8 cellular contexts compared by ENCODE assay signal in genomic region chr5:138542120-138542955, GRCh38. TPM values are rescaled to one million over a fixed set of nuclear protein-coding genes. Genes with fewer than 3 reads are reported as not detected.
DNase-seq lines count a peak whose midpoint lies in the region; ATAC-seq, FAIRE-seq and TF ChIP-seq lines count a peak whose summit lies in the region.

No MANE protein-coding gene starts in this region.

- POLR2A ChIA-PET in HepG2 (lab: Yijun Ruan, JAX), result interaction anchor here (0.6 to 4.1 kb wide), 22 partner anchors 8 to 842 kb away, joined by 3 to 33 read pairs (median 6); partner anchors contain the start of genes EGR1, FAM53C, HSPA9 and SIL1

- no peak overlapping the region for H2AFZ ChIP-seq in HepG2 (ENCODE audit: low read length)

- TSS peak; percentile 60 for BruUV-seq in HepG2 (replicated peaks; lab: Mats Ljungman, UMichigan)

- TF ChIP-seq POLR2A in body of pancreas (IDR thresholded peaks at IDR 0.05) (no peak), HepG2 (IDR thresholded peaks at IDR 0.05; ENCODE audit: insufficient read depth in 1 of 2, low read depth in 2 of 2, low read length in 2 of 2) (no peak; a peak in 1 of 4 replicates)

- peaks cover 73% of the 10 kb centered on the region for H3K4me1 ChIP-seq in body of pancreas
- peaks cover 67% of the 10 kb centered on the region for H3K4me1 ChIP-seq in HepG2 (ENCODE audit: insufficient read depth, low read length)
- peaks cover 0 to 67% (median 52%) of the 10 kb centered on the region in 4 donors for H3K4me1 ChIP-seq in tibial artery

- peak; percentile 0 for ATAC-seq in GM18498 (IDR thresholded peaks at IDR 0.05; ENCODE audit: unreplicated experiment)
- no peak for ATAC-seq in body of pancreas
- ATAC-seq in HepG2, result no peak; the same call in 2 of the 3 replicates
- ATAC-seq in HG03025 (IDR thresholded peaks at IDR 0.05; ENCODE audit: low FRiP score, unreplicated experiment), result no peak

- TF ChIP-seq RAD21 in HepG2 (CRISPR knock-in tag; IDR thresholded peaks at IDR 0.05), result no peak

- peak overlapping the region; percentile 98 for H3K9ac ChIP-seq in HepG2 (ENCODE audit: insufficient read depth, low read depth, low read length)

- H3K27me3 ChIP-seq in body of pancreas (no peaks in the 10 kb centered on the region), HepG2 (ENCODE audit: control insufficient read depth in 1 of 2, insufficient read depth in 2 of 2, low read length in 2 of 2) (no peaks in the 10 kb centered on the region; a peak in 1 of 5 replicates), tibial artery (no peaks in the 10 kb centered on the region)

- no peaks in the 10 kb centered on the region for H3K9me3 ChIP-seq in body of pancreas
- no peaks in the 10 kb centered on the region for H3K9me3 ChIP-seq in HepG2 (ENCODE audit: low read length)
- no peaks in the 10 kb centered on the region for H3K9me3 ChIP-seq in tibial artery

- in situ Hi-C loops in HepG2 (cut with HindIII; ENCODE audit: extremely low pct_ligation_motif_present, low pct_unique_long_range_greater_than_20kb), result loop anchor here (5.0 kb wide), 1 partner anchor 80 kb away; no protein-coding TSS in a partner anchor

- CTCF ChIA-PET in HepG2 (lab: Yijun Ruan, JAX; ENCODE audit: low intra/inter-chr PET ratio, low total read pairs), result no interaction called here

- H3K4me2 ChIP-seq in HepG2 (ENCODE audit: low read depth, low read length), result peak overlapping the region; percentile 91

- 0 to 1% methylated on average over 26 to 43 of the region's 48 CpGs for WGBS in body of pancreas, 2 donors
- WGBS in HepG2 (ENCODE audit: low lambda C conversion rate), result under 1% methylated on average over 30 of the region's 48 CpGs

- peaks cover 26% of the 10 kb centered on the region for H4K20me1 ChIP-seq in HepG2 (ENCODE audit: insufficient read depth, low read length)

- H3K4me3 ChIP-seq in LNCaP clone FGC (ENCODE audit: low read depth, low read length) (peak overlapping the region; percentile 88), body of pancreas (peak overlapping the region; percentile 82 to 97), HepG2 (replicated peaks in 1 of 3; ENCODE audit: insufficient read depth in 1 of 3, low read depth in 2 of 3, low read length in 3 of 3) (peak overlapping the region; percentile 89 to 94 (median 91)), tibial artery (peak overlapping the region; percentile 73 to 77)

- H3K27ac ChIP-seq in body of pancreas (peak overlapping the region; percentile 93 to 99 (median 96)), HepG2 (ENCODE audit: extremely low read length, insufficient read depth, low read length) (peak overlapping the region; percentile 89), tibial artery (peak overlapping the region; percentile 97 to 99)

- DNase-seq in LNCaP clone FGC (ENCODE audit: low read depth) (no peak), body of pancreas (peak in 2 of 4 donors; percentile 10 to 22), HepG2 (ENCODE audit: low spot score) (no peak), tibial artery (no peak), putamen (ENCODE audit: low spot score) (no peak), NCI-H2196 (lab: John Stamatoyannopoulos, UW; ENCODE audit: unreplicated experiment) (no peak)

- H3K36me3 ChIP-seq in body of pancreas (replicated peaks in 1 of 2; ENCODE audit: insufficient read depth in 1 of 2, low read depth in 2 of 2), result no peaks in the 10 kb centered on the region
- no peaks in the 10 kb centered on the region; a peak in 1 of 5 replicates for H3K36me3 ChIP-seq in HepG2 (replicated peaks in 1 of 2; ENCODE audit: control insufficient read depth in 1 of 2, insufficient read depth in 2 of 2, low read length in 2 of 2)
- no peaks in the 10 kb centered on the region for H3K36me3 ChIP-seq in tibial artery

- no peak for TF ChIP-seq CTCF in LNCaP clone FGC (IDR thresholded peaks at IDR 0.05; ENCODE audit: control insufficient read depth, extremely low read depth, insufficient read depth)
- no peak for TF ChIP-seq CTCF in body of pancreas (IDR thresholded peaks at IDR 0.05)
- TF ChIP-seq CTCF in HepG2 (CRISPR knock-in tag; IDR thresholded peaks at IDR 0.05), result no peak
- TF ChIP-seq CTCF in tibial artery (IDR thresholded peaks at IDR 0.05), result no peak

- intact Hi-C loops in body of pancreas (cut with DNase I), result loop anchor here (10.0 kb wide), 1 partner anchor 88 kb away; no protein-coding TSS in a partner anchor
- intact Hi-C loops in HepG2 (cut with micrococcal nuclease; ENCODE audit: unreplicated experiment), result loop anchor here (2.0 to 10.0 kb wide), 3 partner anchors 35 to 208 kb away; partner anchors contain the start of genes CDC25C, EGR1 and FAM53C
- intact Hi-C loops in tibial artery (cut with DNase I; ENCODE audit: low total_unique reads), result loop anchor here (2.0 kb wide), 1 partner anchor 78 kb away; the partner anchor contains the start of gene EGR1

- H3K79me2 ChIP-seq in HepG2 (ENCODE audit: insufficient read depth, low read length), result peaks cover 88% of the 10 kb centered on the region

- FAIRE-seq in HepG2 (lab: Jason Lieb, UNC), result no peak

- no peak for TF ChIP-seq EP300 in HepG2 (IDR thresholded peaks at IDR 0.05; ENCODE audit: low read depth in 2 of 2, low read length in 2 of 2)
- no peak for TF ChIP-seq EP300 in HepG2 (CRISPR knock-in tag; IDR thresholded peaks at IDR 0.05; ENCODE audit: borderline replicate concordance)

TF ChIP-seq in HepG2, 621 proteins besides CTCF, POLR2A, EP300 and RAD21 (continues in another document):
- TF ChIP-seq MIXL1 (CRISPR knock-in tag; IDR thresholded peaks at IDR 0.05), result no peak
- TF ChIP-seq ZNF296 (CRISPR knock-in tag; conservative IDR thresholded peaks at IDR 0.05), result 0 out of 2 replicates have a peak, but pooled peaks have one; percentile 45
- 0 out of 2 replicates have a peak, but pooled peaks have one; percentile 6 for TF ChIP-seq KLF11 (CRISPR knock-in tag; IDR thresholded peaks at IDR 0.05)
- no peak for TF ChIP-seq ZNF329 (CRISPR knock-in tag; IDR thresholded peaks at IDR 0.05; ENCODE audit: low read depth)
- no peak for TF ChIP-seq ZNF749 (CRISPR knock-in tag; IDR thresholded peaks at IDR 0.05; ENCODE audit: borderline replicate concordance)
- TF ChIP-seq SMAD9 (CRISPR knock-in tag; IDR thresholded peaks at IDR 0.05), result no peak
- 0 out of 2 replicates have a peak, but pooled peaks have one; percentile 25 for TF ChIP-seq ZMYM2 (CRISPR knock-in tag; IDR thresholded peaks at IDR 0.05)

RNA-seq across cellular contexts. Expression of gene ETF1, which starts 0.7 kb away (rescaled TPM):
- 10 to 100 TPM; 24.9 to 36.6 TPM for total RNA-seq in body of pancreas
- 184 and 270 TPM in 2 replicates for total RNA-seq in HepG2 (2016; rRNA removed; fragmentation: Illumina TruSeq; extraction: Trizol)
- total RNA-seq in HepG2 (2016; cell fraction: cytosol; rRNA removed; fragmentation: Illumina TruSeq; extraction: Trizol; ENCODE audit: low read depth), result 51.8 and 53.7 TPM in 2 replicates
- total RNA-seq in HepG2 (2016; cell fraction: insoluble cytoplasmic fraction; rRNA removed; fragmentation: Illumina TruSeq; extraction: Trizol), result 190 and 264 TPM in 2 replicates
- total RNA-seq in HepG2 (2016; cell fraction: membrane; rRNA removed; fragmentation: Illumina TruSeq; extraction: Trizol), result 150 and 153 TPM in 2 replicates
- 90.0 and 98.4 TPM in 2 replicates for total RNA-seq in HepG2 (2016; cell fraction: nucleus; rRNA removed; fragmentation: Illumina TruSeq; extraction: Trizol)
- polyA plus RNA-seq in HepG2 (2011; rRNA removed), result 45.3 and 52.1 TPM in 2 replicates
- polyA plus RNA-seq in HepG2 (2011; cell fraction: cytosol; rRNA removed), result 30.2 and 38.0 TPM in 2 replicates
- 22.1 and 27.0 TPM in 2 replicates for polyA plus RNA-seq in HepG2 (2011; cell fraction: nucleus; rRNA removed)
- polyA plus RNA-seq in HepG2 (2012), result 73.5 and 77.9 TPM in 2 replicates
- polyA plus RNA-seq in HepG2 (2016; cell fraction: cytosol; fragmentation: Illumina TruSeq; extraction: Trizol; ENCODE audit: low read depth), result 58.4 and 64.0 TPM in 2 replicates
- polyA plus RNA-seq in HepG2 (2016; cell fraction: insoluble cytoplasmic fraction; fragmentation: Illumina TruSeq; extraction: Trizol; ENCODE audit: low read depth), result 240 and 256 TPM in 2 replicates
- polyA plus RNA-seq in HepG2 (2016; cell fraction: membrane; fragmentation: Illumina TruSeq; extraction: Trizol; ENCODE audit: low read depth), result 110 and 111 TPM in 2 replicates
- polyA plus RNA-seq in HepG2 (2016; cell fraction: nucleus; fragmentation: Illumina TruSeq; extraction: Trizol; ENCODE audit: insufficient read depth, low read depth), result 129 and 137 TPM in 2 replicates
- polyA minus RNA-seq in HepG2 (2011; rRNA and poly(A)+ RNA removed; ENCODE audit: low replicate concordance), result 28.2 and 68.1 TPM in 2 replicates
- polyA minus RNA-seq in HepG2 (2011; cell fraction: cytosol; rRNA and poly(A)+ RNA removed), result 50.5 and 61.1 TPM in 2 replicates
- 51.4 and 66.6 TPM in 2 replicates for polyA minus RNA-seq in HepG2 (2011; cell fraction: nucleus; rRNA and poly(A)+ RNA removed)

RNA-seq across cellular contexts. Expression of gene HSPA9, which starts 32.9 kb away (rescaled TPM):
- total RNA-seq in body of pancreas, result 10 to 100 TPM; 79.8 to 98.3 TPM
- 478 and 735 TPM in 2 replicates for total RNA-seq in HepG2 (2016; rRNA removed; fragmentation: Illumina TruSeq; extraction: Trizol)
- 60.7 and 67.1 TPM in 2 replicates for total RNA-seq in HepG2 (2016; cell fraction: cytosol; rRNA removed; fragmentation: Illumina TruSeq; extraction: Trizol; ENCODE audit: low read depth)
- total RNA-seq in HepG2 (2016; cell fraction: insoluble cytoplasmic fraction; rRNA removed; fragmentation: Illumina TruSeq; extraction: Trizol), result 492 and 742 TPM in 2 replicates
- total RNA-seq in HepG2 (2016; cell fraction: membrane; rRNA removed; fragmentation: Illumina TruSeq; extraction: Trizol), result 128 and 136 TPM in 2 replicates
- total RNA-seq in HepG2 (2016; cell fraction: nucleus; rRNA removed; fragmentation: Illumina TruSeq; extraction: Trizol), result 233 and 239 TPM in 2 replicates
- 165 and 187 TPM in 2 replicates for polyA plus RNA-seq in HepG2 (2011; rRNA removed)
- 153 and 171 TPM in 2 replicates for polyA plus RNA-seq in HepG2 (2011; cell fraction: cytosol; rRNA removed)
- 105 and 119 TPM in 2 replicates for polyA plus RNA-seq in HepG2 (2011; cell fraction: nucleus; rRNA removed)
- polyA plus RNA-seq in HepG2 (2012), result 281 and 405 TPM in 2 replicates
- 26.8 and 33.1 TPM in 2 replicates for polyA plus RNA-seq in HepG2 (2016; cell fraction: cytosol; fragmentation: Illumina TruSeq; extraction: Trizol; ENCODE audit: low read depth)
- polyA plus RNA-seq in HepG2 (2016; cell fraction: insoluble cytoplasmic fraction; fragmentation: Illumina TruSeq; extraction: Trizol; ENCODE audit: low read depth), result 585 and 612 TPM in 2 replicates
- polyA plus RNA-seq in HepG2 (2016; cell fraction: membrane; fragmentation: Illumina TruSeq; extraction: Trizol; ENCODE audit: low read depth), result 74.1 and 78.6 TPM in 2 replicates
- polyA plus RNA-seq in HepG2 (2016; cell fraction: nucleus; fragmentation: Illumina TruSeq; extraction: Trizol; ENCODE audit: insufficient read depth, low read depth), result 287 and 304 TPM in 2 replicates
- polyA minus RNA-seq in HepG2 (2011; rRNA and poly(A)+ RNA removed; ENCODE audit: low replicate concordance), result 402 and 449 TPM in 2 replicates
- 171 and 204 TPM in 2 replicates for polyA minus RNA-seq in HepG2 (2011; cell fraction: cytosol; rRNA and poly(A)+ RNA removed)
- polyA minus RNA-seq in HepG2 (2011; cell fraction: nucleus; rRNA and poly(A)+ RNA removed), result 196 and 222 TPM in 2 replicates
